21 cellular contexts compared by ENCODE assay signal in the genomic region with DNA sequence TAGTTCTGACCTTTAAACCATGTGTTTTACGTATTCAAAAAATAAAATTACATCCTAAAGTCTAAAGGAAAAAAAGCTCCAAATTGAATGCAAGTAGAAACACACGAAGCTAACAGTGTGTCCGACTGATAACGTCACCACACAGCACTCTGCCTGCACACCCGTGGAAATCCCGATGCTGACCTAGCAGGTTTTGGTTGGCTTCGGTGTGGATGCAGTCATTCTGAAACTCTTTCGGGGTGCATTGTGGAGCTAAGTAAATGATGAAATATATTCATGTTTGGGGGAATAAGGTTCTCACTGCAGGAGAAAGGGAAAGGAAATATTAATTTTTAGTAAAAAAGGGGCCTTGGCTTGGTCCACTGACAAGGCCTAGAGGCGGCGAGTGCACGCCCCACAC. TPM values are rescaled to one million over a fixed set of nuclear protein-coding genes. Genes with fewer than 3 reads are reported as not detected.
"Had no signal": no experiment of that assay in that cellular context is flagged by ENCODE, and none has a peak within 500 bp of the region (broad histone marks: within the 10 kb centered on the region; RNA-seq: fewer than 3 reads in every experiment).

No MANE protein-coding gene starts in this region.

- H3K4me3 Mint-ChIP-seq: activated CD4-positive, alpha-beta T cell treated with anti-CD3 and anti-CD28 coated beads for 36 hours; activated CD8-positive, alpha-beta memory T cell treated with anti-CD3 and anti-CD28 coated beads, Interleukin-2, amount 10 ng/mL, durations not matched to agents 7 days and 5 days; dendritic cell treated with granulocyte-macrophage colony-stimulating factor and Interleukin-4, amounts not matched to agents 40 ng/mL and 50 ng/mL, for 4 days; stimulated activated memory B cell treated with anti-CD40 and anti-IgM and Interleukin-4, amounts not matched to agents 10 μg/mL and 1 μg/mL and 100 μg/mL, for 72 hours had no signal

- H3K27ac Mint-ChIP-seq: activated CD4-positive, alpha-beta T cell treated with anti-CD3 and anti-CD28 coated beads for 36 hours; activated CD8-positive, alpha-beta memory T cell treated with anti-CD3 and anti-CD28 coated beads, Interleukin-2, amount 10 ng/mL, durations not matched to agents 7 days and 5 days; activated naive CD4-positive, alpha-beta T cell treated with anti-CD3 and anti-CD28 coated beads, Interleukin-2, amount 50 U/mL, for 24 hours; dendritic cell treated with granulocyte-macrophage colony-stimulating factor and Interleukin-4, amounts not matched to agents 40 ng/mL and 50 ng/mL, for 4 days; stimulated activated memory B cell treated with anti-CD40 and anti-IgM and Interleukin-4, amounts not matched to agents 10 μg/mL and 1 μg/mL and 100 μg/mL, for 72 hours; WTC11 had no signal

- DNase-seq: activated CD4-positive, alpha-beta T cell treated with anti-CD3 and anti-CD28 coated beads for 36 hours; activated CD4-positive, alpha-beta T cell treated with anti-CD3 and anti-CD28 coated beads, Interleukin-2, amount 50 U/mL, for 48 hours; activated CD8-positive, alpha-beta memory T cell treated with anti-CD3 and anti-CD28 coated beads, Interleukin-2, amount 10 ng/mL, durations not matched to agents 7 days and 5 days; activated effector memory CD4-positive, alpha-beta T cell treated with anti-CD3 and anti-CD28 coated beads, Interleukin-2, amount 50 U/mL, for 16 hours; effector memory CD4-positive, alpha-beta T cell; esophagus squamous epithelium; midbrain; stimulated activated CD4-positive, alpha-beta T cell treated with anti-CD3 and anti-CD28 coated beads, Interleukin-4, amount 100 ng/mL, for 4 hours; SW 1271 had no signal

- ATAC-seq: activated CD4-positive, alpha-beta T cell treated with anti-CD3 and anti-CD28 coated beads for 36 hours; activated CD8-positive, alpha-beta memory T cell treated with anti-CD3 and anti-CD28 coated beads, Interleukin-2, amount 10 ng/mL, durations not matched to agents 7 days and 5 days; pancreas; stimulated activated memory B cell treated with anti-CD40 and anti-IgM and Interleukin-4, amounts not matched to agents 10 μg/mL and 1 μg/mL and 100 μg/mL, for 72 hours had no signal

- H3K36me3 Mint-ChIP-seq: activated CD8-positive, alpha-beta memory T cell treated with anti-CD3 and anti-CD28 coated beads, Interleukin-2, amount 10 ng/mL, durations not matched to agents 7 days and 5 days; activated naive CD4-positive, alpha-beta T cell treated with anti-CD3 and anti-CD28 coated beads, Interleukin-2, amount 50 U/mL, for 24 hours; stimulated activated memory B cell treated with anti-CD40 and anti-IgM and Interleukin-4, amounts not matched to agents 10 μg/mL and 1 μg/mL and 100 μg/mL, for 72 hours; WTC11 had no signal

- H3K9me3 Mint-ChIP-seq: activated naive CD4-positive, alpha-beta T cell treated with anti-CD3 and anti-CD28 coated beads, Interleukin-2, amount 50 U/mL, for 24 hours; dendritic cell treated with granulocyte-macrophage colony-stimulating factor and Interleukin-4, amounts not matched to agents 40 ng/mL and 50 ng/mL, for 4 days; stimulated activated memory B cell treated with anti-CD40 and anti-IgM and Interleukin-4, amounts not matched to agents 10 μg/mL and 1 μg/mL and 100 μg/mL, for 72 hours; WTC11 had no signal

RNA-seq across cellular contexts. Expression of a gene that starts 2.0 kb away (rescaled TPM):
- total RNA-seq: activated CD4-positive, alpha-beta T cell treated with anti-CD3 and anti-CD28 coated beads for 36 hours; activated CD8-positive, alpha-beta memory T cell treated with anti-CD3 and anti-CD28 coated beads, Interleukin-2, amount 10 ng/mL, durations not matched to agents 7 days and 5 days; chondrocyte; endothelial cell of umbilical vein; glomerular endothelial cell; hepatocyte; smooth muscle cell; thoracic aorta; ureter had no signal
